Comparison of ENCODE assay signal across 1 cellular context in the genomic region with DNA sequence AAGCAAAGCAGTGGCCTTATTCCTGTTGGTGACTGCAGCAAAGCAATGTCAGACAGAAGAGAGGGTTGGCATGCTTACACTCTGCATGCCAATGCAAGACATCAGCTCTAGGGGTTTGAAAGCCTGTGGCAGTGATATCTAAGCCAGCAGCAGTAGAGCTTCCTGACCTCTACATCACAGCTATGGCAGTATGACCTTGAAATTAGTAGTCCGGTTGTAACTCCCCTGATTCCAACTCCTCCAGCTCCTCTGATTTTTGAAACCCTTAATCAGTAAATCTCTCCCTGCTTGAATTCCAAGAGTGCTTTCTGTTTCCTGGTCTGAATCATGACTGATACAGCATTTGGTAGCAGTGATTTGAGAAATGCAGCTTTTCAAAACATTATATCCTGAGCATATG.
TF ChIP-seq lines count a peak whose summit lies in the region.

No MANE protein-coding gene starts in this region.

TF ChIP-seq in A549, 52 proteins besides CTCF, POLR2A, EP300 and RAD21:
- TF ChIP-seq, protein P1, sequence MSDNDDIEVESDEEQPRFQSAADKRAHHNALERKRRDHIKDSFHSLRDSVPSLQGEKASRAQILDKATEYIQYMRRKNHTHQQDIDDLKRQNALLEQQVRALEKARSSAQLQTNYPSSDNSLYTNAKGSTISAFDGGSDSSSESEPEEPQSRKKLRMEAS (IDR thresholded peaks at IDR 0.05): no peak
- TF ChIP-seq HOXA7 (CRISPR knock-in tag; IDR thresholded peaks at IDR 0.05) (no peak), SREBF2 (IDR thresholded peaks at IDR 0.05) (no peak), NPAS2 (CRISPR knock-in tag; IDR thresholded peaks at IDR 0.05; ENCODE audit: borderline replicate concordance) (no peak), BHLHE40 (IDR thresholded peaks at IDR 0.05; ENCODE audit: low read depth, low read length) (no peak), ATOH8 (CRISPR knock-in tag; IDR thresholded peaks at IDR 0.05; ENCODE audit: low read depth) (no peak), MAFK (IDR thresholded peaks at IDR 0.05; ENCODE audit: partially characterized antibody) (no peak), POLR2AphosphoS2 (conservative IDR thresholded peaks at IDR 0.05; ENCODE audit: low read length) (no peak), EHMT2 (IDR thresholded peaks at IDR 0.05; ENCODE audit: low read depth) (no peak), ZNF302 (CRISPR knock-in tag; IDR thresholded peaks at IDR 0.05) (no peak), SMC3 (IDR thresholded peaks at IDR 0.05) (no peak), EHF (CRISPR knock-in tag; IDR thresholded peaks at IDR 0.05) (no peak)
- TF ChIP-seq, protein P2, sequence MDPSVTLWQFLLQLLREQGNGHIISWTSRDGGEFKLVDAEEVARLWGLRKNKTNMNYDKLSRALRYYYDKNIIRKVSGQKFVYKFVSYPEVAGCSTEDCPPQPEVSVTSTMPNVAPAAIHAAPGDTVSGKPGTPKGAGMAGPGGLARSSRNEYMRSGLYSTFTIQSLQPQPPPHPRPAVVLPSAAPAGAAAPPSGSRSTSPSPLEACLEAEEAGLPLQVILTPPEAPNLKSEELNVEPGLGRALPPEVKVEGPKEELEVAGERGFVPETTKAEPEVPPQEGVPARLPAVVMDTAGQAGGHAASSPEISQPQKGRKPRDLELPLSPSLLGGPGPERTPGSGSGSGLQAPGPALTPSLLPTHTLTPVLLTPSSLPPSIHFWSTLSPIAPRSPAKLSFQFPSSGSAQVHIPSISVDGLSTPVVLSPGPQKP (IDR thresholded peaks at IDR 0.05; ENCODE audit: low read depth, low read length): no peak
- TF ChIP-seq, protein P3, sequence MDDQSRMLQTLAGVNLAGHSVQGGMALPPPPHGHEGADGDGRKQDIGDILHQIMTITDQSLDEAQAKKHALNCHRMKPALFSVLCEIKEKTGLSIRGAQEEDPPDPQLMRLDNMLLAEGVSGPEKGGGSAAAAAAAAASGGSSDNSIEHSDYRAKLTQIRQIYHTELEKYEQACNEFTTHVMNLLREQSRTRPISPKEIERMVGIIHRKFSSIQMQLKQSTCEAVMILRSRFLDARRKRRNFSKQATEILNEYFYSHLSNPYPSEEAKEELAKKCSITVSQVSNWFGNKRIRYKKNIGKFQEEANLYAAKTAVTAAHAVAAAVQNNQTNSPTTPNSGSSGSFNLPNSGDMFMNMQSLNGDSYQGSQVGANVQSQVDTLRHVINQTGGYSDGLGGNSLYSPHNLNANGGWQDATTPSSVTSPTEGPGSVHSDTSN (IDR thresholded peaks at IDR 0.05): no peak
TF ChIP-seq in A549: peak in this region for 0.
